Comparison of ENCODE assay signal across 1 cellular context in genomic region chr22:46769191-46769675, GRCh38.
A peak's percentile ranks its signal among the peaks of the same experiment; 100 is the strongest.
TF ChIP-seq lines count a peak whose summit lies in the region.

No MANE protein-coding gene starts in this region.

TF ChIP-seq in GM12878, 131 proteins besides CTCF, POLR2A, EP300 and RAD21 (continued from another document):
- no peak for TF ChIP-seq E4F1 (IDR thresholded peaks at IDR 0.05; ENCODE audit: borderline replicate concordance, partially characterized antibody)
- TF ChIP-seq FOXM1 (IDR thresholded peaks at IDR 0.05; ENCODE audit: low read depth, low read length): no peak
- TF ChIP-seq YY1 (IDR thresholded peaks at IDR 0.05; ENCODE audit: low read depth, low read length): no peak
- peak; percentile 40 for TF ChIP-seq IKZF1 (conservative IDR thresholded peaks at IDR 0.05)
- no peak for TF ChIP-seq ZNF24 (IDR thresholded peaks at IDR 0.05)
- TF ChIP-seq SIX5 (IDR thresholded peaks at IDR 0.05; ENCODE audit: low read depth, low read length, severe bottlenecking): no peak
- no peak for TF ChIP-seq CBX3 (IDR thresholded peaks at IDR 0.05; ENCODE audit: borderline replicate concordance, low read depth)
- TF ChIP-seq NFXL1 (IDR thresholded peaks at IDR 0.05; ENCODE audit: borderline replicate concordance): no peak
- TF ChIP-seq SIN3A (IDR thresholded peaks at IDR 0.05; ENCODE audit: low read depth, low read length): no peak
- no peak for TF ChIP-seq SMARCA5 (IDR thresholded peaks at IDR 0.05)
- TF ChIP-seq EED (IDR thresholded peaks at IDR 0.05; ENCODE audit: low read depth): peak; percentile 45; the same call in 1 of the 2 replicates
- no peak for TF ChIP-seq NR2F1 (conservative IDR thresholded peaks at IDR 0.05)
- no peak for TF ChIP-seq JUND (IDR thresholded peaks at IDR 0.05; ENCODE audit: low read depth, low read length)
- TF ChIP-seq MYB (IDR thresholded peaks at IDR 0.05; ENCODE audit: borderline replicate concordance, low read depth, low read length): no peak
- TF ChIP-seq ASH2L (IDR thresholded peaks at IDR 0.05; ENCODE audit: borderline replicate concordance, low read depth): no peak
- TF ChIP-seq DPF2 (IDR thresholded peaks at IDR 0.05): peak; percentile 29
- no peak for TF ChIP-seq NFYA (IDR thresholded peaks at IDR 0.05; ENCODE audit: borderline replicate concordance, low read depth, low read length)
- peak; percentile 91 for TF ChIP-seq HDGF (IDR thresholded peaks at IDR 0.05)
- no peak for TF ChIP-seq SRF (IDR thresholded peaks at IDR 0.05; ENCODE audit: low read depth in 2 of 2, low read length in 2 of 2)
- no peak for TF ChIP-seq HCFC1 (IDR thresholded peaks at IDR 0.05; ENCODE audit: low read length)
- no peak for TF ChIP-seq KAT2A (conservative IDR thresholded peaks at IDR 0.05; ENCODE audit: control insufficient read depth, low read depth, low read length)
- no peak for TF ChIP-seq WRNIP1 (IDR thresholded peaks at IDR 0.05; ENCODE audit: borderline replicate concordance, low read depth, low read length)
- peak in 1 of 2 experiments; percentile 41; a peak in 2 of 4 replicates for TF ChIP-seq IKZF2 (IDR thresholded peaks at IDR 0.05)
- TF ChIP-seq HDAC2 (IDR thresholded peaks at IDR 0.05): no peak
- no peak for TF ChIP-seq USF2 (IDR thresholded peaks at IDR 0.05; ENCODE audit: borderline replicate concordance, low read depth, low read length)
- TF ChIP-seq RUNX3 (IDR thresholded peaks at IDR 0.05; ENCODE audit: low read length): peak; percentile 5; the same call in 1 of the 2 replicates
- peak; percentile 93 for TF ChIP-seq ZNF687 (IDR thresholded peaks at IDR 0.05)
- no peak for TF ChIP-seq ELK1 (IDR thresholded peaks at IDR 0.05; ENCODE audit: low read depth, low read length)
- TF ChIP-seq PAX5 (IDR thresholded peaks at IDR 0.05; ENCODE audit: borderline replicate concordance, low read depth, low read length): peak; percentile 64; the same call in 1 of the 2 replicates
- TF ChIP-seq NRF1 (conservative IDR thresholded peaks at IDR 0.05; ENCODE audit: low read depth, low read length): peak; percentile 26; the same call in 1 of the 2 replicates
- peak; percentile 82 for TF ChIP-seq MAX (IDR thresholded peaks at IDR 0.05; ENCODE audit: low read depth, low read length)
- no peak for TF ChIP-seq ZNF274 (IDR thresholded peaks at IDR 0.05; ENCODE audit: insufficient read depth, insufficient read length)
- TF ChIP-seq ESRRA (IDR thresholded peaks at IDR 0.05; ENCODE audit: low read length): no peak
- TF ChIP-seq TCF3 (IDR thresholded peaks at IDR 0.05; ENCODE audit: borderline replicate concordance, insufficient read depth, low read depth, low read length): peak; percentile 77
- no peak for TF ChIP-seq BCLAF1 (IDR thresholded peaks at IDR 0.05)
- TF ChIP-seq ZNF592 (IDR thresholded peaks at IDR 0.05): 0 out of 2 replicates have a peak, but pooled peaks have one; percentile 15
- TF ChIP-seq NKRF (conservative IDR thresholded peaks at IDR 0.05): peak; percentile 35; the same call in 1 of the 2 replicates
- TF ChIP-seq BHLHE40 (IDR thresholded peaks at IDR 0.05; ENCODE audit: borderline replicate concordance in 1 of 2, low read depth in 2 of 2, low read length in 1 of 2): peak; percentile 40 to 59; a peak in 2 of 4 replicates
- peak; percentile 89 for TF ChIP-seq TCF12 (IDR thresholded peaks at IDR 0.05; ENCODE audit: low read depth, low read length)
